ENCODE assay signal across 1 cellular context in genomic region chr3:138066383-138066782, GRCh38.
TF ChIP-seq lines count a peak whose summit lies in the region.

No MANE protein-coding gene starts in this region.

TF ChIP-seq in GM23338, 12 proteins besides CTCF, POLR2A, EP300 and RAD21 (continued from another document):
- TF ChIP-seq STAT1 (IDR thresholded peaks at IDR 0.05; ENCODE audit: unreplicated experiment) (no peak), ZNF114 (CRISPR knock-in tag; IDR thresholded peaks at IDR 0.05) (no peak)
